ENCODE assay signal across 1 cellular context in genomic region chr6:134621858-134622257, GRCh38.
TF ChIP-seq lines count a peak whose summit lies in the region.

No MANE protein-coding gene starts in this region.

TF ChIP-seq in GM23338, 12 proteins besides CTCF, POLR2A, EP300 and RAD21 (continued from another document):
- TF ChIP-seq ZNF462 (CRISPR knock-in tag; IDR thresholded peaks at IDR 0.05): no peak
- no peak for TF ChIP-seq EZH2phosphoT487 (IDR thresholded peaks at IDR 0.05; ENCODE audit: unreplicated experiment)
- no peak for TF ChIP-seq REST (IDR thresholded peaks at IDR 0.05; ENCODE audit: unreplicated experiment)
- TF ChIP-seq NANOG (IDR thresholded peaks at IDR 0.05; ENCODE audit: borderline replicate concordance): no peak
- TF ChIP-seq ETS1 (IDR thresholded peaks at IDR 0.05): no peak
- no peak for TF ChIP-seq JUNB (IDR thresholded peaks at IDR 0.05; ENCODE audit: unreplicated experiment)
- no peak for TF ChIP-seq POLR2AphosphoS5 (IDR thresholded peaks at IDR 0.05; ENCODE audit: low read depth)
- no peak for TF ChIP-seq ZNF331 (CRISPR knock-in tag; IDR thresholded peaks at IDR 0.05; ENCODE audit: low read depth)
- no peak for TF ChIP-seq STAT1 (IDR thresholded peaks at IDR 0.05; ENCODE audit: unreplicated experiment)
